ENCODE assay signal across 34 cellular contexts in the genomic region with DNA sequence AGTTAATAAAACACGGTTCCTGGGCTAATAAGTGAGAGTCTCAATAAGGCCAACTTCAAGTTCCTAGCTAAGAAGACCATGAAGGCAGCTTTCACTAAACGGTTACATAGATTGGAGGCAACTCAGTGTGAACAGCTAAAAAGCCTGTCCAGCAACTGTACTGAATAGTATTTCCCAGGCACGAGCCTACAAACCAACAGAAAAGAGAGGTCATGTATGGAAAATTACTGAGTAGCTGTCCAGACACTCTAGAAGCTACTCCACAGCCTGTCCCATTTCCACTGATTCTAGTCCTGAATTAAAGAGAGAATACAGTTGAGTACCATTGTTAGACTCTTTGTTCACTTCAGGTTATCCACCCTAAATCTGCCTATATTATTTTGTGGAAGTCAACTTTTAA. TPM values are rescaled to one million over a fixed set of nuclear protein-coding genes. Genes with fewer than 3 reads are reported as not detected.
DNase-seq lines count a peak whose midpoint lies in the region; TF ChIP-seq lines count a peak whose summit lies in the region.
"Had no signal": no experiment of that assay in that cellular context is flagged by ENCODE, and none has a peak within 500 bp of the region (broad histone marks: within the 10 kb centered on the region; RNA-seq: fewer than 3 reads in every experiment).

No MANE protein-coding gene starts in this region.

- intact Hi-C loops in activated CD4-positive, alpha-beta T cell treated with anti-CD3 and anti-CD28 coated beads, Interleukin-2, amount 10 ng/mL, durations not matched to agents 24 days and 14 days (cut with micrococcal nuclease), result no loop called here

- peaks cover 5% of the 10 kb centered on the region for H3K4me1 Mint-ChIP-seq in activated CD4-positive, alpha-beta T cell treated with anti-CD3 and anti-CD28 coated beads, Interleukin-2, amount 10 ng/mL, durations not matched to agents 24 days and 14 days
- H3K4me1 Mint-ChIP-seq: CD8-positive, alpha-beta memory T cell; immature natural killer cell had no signal

- H3K27me3 ChIP-seq in MG63, result no peaks in the 10 kb centered on the region
- H3K27me3 ChIP-seq: thyroid gland had no signal

- H3K36me3 ChIP-seq in MG63, result peaks cover 47% of the 10 kb centered on the region
- H3K36me3 ChIP-seq: thyroid gland had no signal

- no peak for TF ChIP-seq CTCF in fibroblast of villous mesenchyme (IDR thresholded peaks at IDR 0.05; ENCODE audit: insufficient read depth, low read depth, low read length)

- no peaks in the 10 kb centered on the region for H3K9me3 Mint-ChIP-seq in activated CD4-positive, alpha-beta T cell treated with anti-CD3 and anti-CD28 coated beads, Interleukin-2, amount 10 ng/mL, durations not matched to agents 24 days and 14 days
- H3K9me3 Mint-ChIP-seq: activated T-cell treated with anti-CD3 and anti-CD28 coated beads, Interleukin-2, amount 50 U/mL, for 72 hours; CD8-positive, alpha-beta memory T cell; immature natural killer cell; neural crest cell; stimulated activated naive CD8-positive, alpha-beta T cell treated with anti-CD3 and anti-CD28 coated beads, Interleukin-15, amount 100 ng/mL, for 72 hours had no signal

- peak overlapping the region; percentile 43 for H3K27ac Mint-ChIP-seq in activated CD4-positive, alpha-beta T cell treated with anti-CD3 and anti-CD28 coated beads, Interleukin-2, amount 10 ng/mL, durations not matched to agents 24 days and 14 days
- H3K27ac Mint-ChIP-seq: activated CD8-positive, alpha-beta memory T cell treated with anti-CD3 and anti-CD28 coated beads, Interleukin-2, amount 10 ng/mL, durations not matched to agents 7 days and 5 days; activated T-cell treated with anti-CD3 and anti-CD28 coated beads, Interleukin-2, amount 50 U/mL, for 72 hours had no signal

- peaks cover 28% of the 10 kb centered on the region for H3K36me3 Mint-ChIP-seq in activated CD4-positive, alpha-beta T cell treated with anti-CD3 and anti-CD28 coated beads, Interleukin-2, amount 10 ng/mL, durations not matched to agents 24 days and 14 days (ENCODE audit: low read depth)

- no peak overlapping the region for H3K4me3 Mint-ChIP-seq in activated CD4-positive, alpha-beta T cell treated with anti-CD3 and anti-CD28 coated beads, Interleukin-2, amount 10 ng/mL, durations not matched to agents 24 days and 14 days
- H3K4me3 Mint-ChIP-seq: activated CD8-positive, alpha-beta memory T cell treated with anti-CD3 and anti-CD28 coated beads, Interleukin-2, amount 10 ng/mL, durations not matched to agents 7 days and 5 days; activated T-cell treated with anti-CD3 and anti-CD28 coated beads, Interleukin-2, amount 50 U/mL, for 72 hours; CD8-positive, alpha-beta memory T cell; immature natural killer cell; neural crest cell; stimulated activated naive CD8-positive, alpha-beta T cell treated with anti-CD3 and anti-CD28 coated beads, Interleukin-15, amount 100 ng/mL, for 72 hours had no signal

- no peaks in the 10 kb centered on the region for H3K9me3 ChIP-seq in MG63
- H3K9me3 ChIP-seq: SK-N-SH, thyroid gland had no signal

- no peaks in the 10 kb centered on the region for H3K27me3 Mint-ChIP-seq in activated CD4-positive, alpha-beta T cell treated with anti-CD3 and anti-CD28 coated beads, Interleukin-2, amount 10 ng/mL, durations not matched to agents 24 days and 14 days
- H3K27me3 Mint-ChIP-seq: activated CD8-positive, alpha-beta memory T cell treated with anti-CD3 and anti-CD28 coated beads, Interleukin-2, amount 10 ng/mL, durations not matched to agents 7 days and 5 days; CD8-positive, alpha-beta memory T cell; stimulated activated naive CD8-positive, alpha-beta T cell treated with anti-CD3 and anti-CD28 coated beads, Interleukin-15, amount 100 ng/mL, for 72 hours had no signal

- H3K4me3 ChIP-seq in fibroblast of villous mesenchyme (ENCODE audit: low read depth, low read length) (no peak overlapping the region), MG63 (no peak overlapping the region)
- H3K4me3 ChIP-seq: thyroid gland had no signal

- DNase-seq in activated CD4-positive, alpha-beta T cell treated with anti-CD3 and anti-CD28 coated beads, Interleukin-2, amount 10 ng/mL, durations not matched to agents 24 days and 14 days, result no peak
- DNase-seq in activated CD4-positive, alpha-beta T cell treated with anti-CD3 and anti-CD28 coated beads, Interleukin-2, amount 50 U/mL, for 1 hour, result no peak
- peak; percentile 43 for DNase-seq in amniotic epithelial cell (ENCODE audit: low read depth)
- DNase-seq in fibroblast of villous mesenchyme (ENCODE audit: low read depth), result peak; percentile 73
- DNase-seq in renal cortical epithelial cell (ENCODE audit: low read depth), result peak; percentile 24
- no peak for DNase-seq in UCSD-AML1 (lab: John Stamatoyannopoulos, UW; ENCODE audit: unreplicated experiment)
- no peak for DNase-seq in MG63
- DNase-seq in D341Med (ENCODE audit: low spot score), result no peak
- DNase-seq: activated CD4-positive, alpha-beta T cell treated with anti-CD3 and anti-CD28 coated beads for 48 hours; activated CD8-positive, alpha-beta memory T cell treated with anti-CD3 and anti-CD28 coated beads, Interleukin-2, amount 10 ng/mL, durations not matched to agents 7 days and 5 days; activated naive CD4-positive, alpha-beta T cell treated with Interleukin-2 at 50 U/mL for 16 hours; activated T-cell treated with anti-CD3 and anti-CD28 coated beads, Interleukin-2, amount 50 U/mL, for 72 hours; CD8-positive, alpha-beta memory T cell; cerebellar nuclear complex; DMS53; effector memory CD4-positive, alpha-beta T cell; GDM1; hippocampal formation; immature natural killer cell; left ventricle myocardium superior; NCI-H1105; NCI-H2029; NCI-H774; SK-N-SH; stimulated activated CD4-positive, alpha-beta T cell treated with anti-CD3 and anti-CD28 coated beads, Interleukin-15, amount 100 ng/mL, for 24 hours; stimulated activated naive CD8-positive, alpha-beta T cell treated with anti-CD3 and anti-CD28 coated beads, Interleukin-15, amount 100 ng/mL, for 72 hours; T-helper 2 cell; thyroid gland had no signal

RNA-seq across cellular contexts. Expression of a gene that starts 36.5 kb away (rescaled TPM):
- total RNA-seq in activated CD4-positive, alpha-beta T cell treated with anti-CD3 and anti-CD28 coated beads, Interleukin-2, amount 10 ng/mL, durations not matched to agents 24 days and 14 days, result not detected in 2 replicates
- total RNA-seq in fibroblast of villous mesenchyme, result not detected in 2 replicates
- not detected in 2 replicates for total RNA-seq in renal cortical epithelial cell
- total RNA-seq in MG63 (2014; rRNA removed; shearing (Covaris generic); ENCODE audit: low replicate concordance), result not detected in 2 replicates
- total RNA-seq: activated CD8-positive, alpha-beta memory T cell treated with anti-CD3 and anti-CD28 coated beads, Interleukin-2, amount 10 ng/mL, durations not matched to agents 7 days and 5 days; activated T-cell treated with anti-CD3 and anti-CD28 coated beads, Interleukin-2, amount 50 U/mL, for 72 hours; CD8-positive, alpha-beta memory T cell; esophagus mucosa; frontal cortex; H1; left ventricle myocardium superior; mononuclear cell; neural crest cell; posterior vena cava; thyroid gland had no signal

Comparison
In these comparisons a context has a peak if more than half of its experiments do, and no peak if none do; other contexts are left out.
1. DNase-seq: peak in amniotic epithelial cell (single experiment), fibroblast of villous mesenchyme (single experiment) and renal cortical epithelial cell (single experiment); none in activated CD4-positive, alpha-beta T cell treated with anti-CD3 and anti-CD28 coated beads, Interleukin-2, amount 10 ng/mL, durations not matched to agents 24 days and 14 days (single experiment), activated CD4-positive, alpha-beta T cell treated with anti-CD3 and anti-CD28 coated beads, Interleukin-2, amount 50 U/mL, for 1 hour (single experiment), UCSD-AML1 (single experiment), MG63 (single experiment) and D341Med (single experiment).